Comparison of ENCODE assay signal across 1 cellular context in the genomic region with DNA sequence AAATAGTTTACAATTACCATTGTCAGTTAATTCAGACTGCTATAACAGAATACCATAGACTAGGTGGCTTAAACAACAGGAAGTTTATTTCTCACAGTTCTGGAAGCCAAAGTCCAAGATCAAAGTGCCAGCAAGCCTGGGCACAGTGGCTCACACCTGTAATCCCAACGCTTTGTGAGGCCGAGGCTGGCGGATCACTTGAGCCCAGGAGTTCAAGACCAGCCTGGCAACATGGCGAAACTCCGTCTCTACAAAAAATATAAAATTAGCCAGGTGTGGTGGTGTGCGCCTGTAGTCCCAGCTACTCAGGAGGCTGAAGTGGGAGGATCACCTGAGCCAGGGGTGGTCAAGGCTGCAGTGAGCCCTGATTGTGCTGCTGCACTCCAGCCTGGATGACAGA.
TF ChIP-seq lines count a peak whose summit lies in the region.

No MANE protein-coding gene starts in this region.

TF ChIP-seq in HepG2, 621 proteins besides CTCF, POLR2A, EP300 and RAD21 (continued from another document and continues in another):
- TF ChIP-seq RCOR2 (CRISPR knock-in tag; IDR thresholded peaks at IDR 0.05), result 0 out of 2 replicates have a peak, but pooled peaks have one; percentile 51
- TF ChIP-seq FOSL2 (CRISPR knock-in tag; IDR thresholded peaks at IDR 0.05), result 0 out of 2 replicates have a peak, but pooled peaks have one; percentile 7
- no peak for TF ChIP-seq ZNF496 (CRISPR knock-in tag; IDR thresholded peaks at IDR 0.05; ENCODE audit: insufficient replicate concordance)
- peak; percentile 45; the same call in 1 of the 2 replicates for TF ChIP-seq TBX2 (CRISPR knock-in tag; IDR thresholded peaks at IDR 0.05; ENCODE audit: borderline replicate concordance)
- no peak for TF ChIP-seq ZNF761 (CRISPR knock-in tag; conservative IDR thresholded peaks at IDR 0.05)
- TF ChIP-seq, protein P1, sequence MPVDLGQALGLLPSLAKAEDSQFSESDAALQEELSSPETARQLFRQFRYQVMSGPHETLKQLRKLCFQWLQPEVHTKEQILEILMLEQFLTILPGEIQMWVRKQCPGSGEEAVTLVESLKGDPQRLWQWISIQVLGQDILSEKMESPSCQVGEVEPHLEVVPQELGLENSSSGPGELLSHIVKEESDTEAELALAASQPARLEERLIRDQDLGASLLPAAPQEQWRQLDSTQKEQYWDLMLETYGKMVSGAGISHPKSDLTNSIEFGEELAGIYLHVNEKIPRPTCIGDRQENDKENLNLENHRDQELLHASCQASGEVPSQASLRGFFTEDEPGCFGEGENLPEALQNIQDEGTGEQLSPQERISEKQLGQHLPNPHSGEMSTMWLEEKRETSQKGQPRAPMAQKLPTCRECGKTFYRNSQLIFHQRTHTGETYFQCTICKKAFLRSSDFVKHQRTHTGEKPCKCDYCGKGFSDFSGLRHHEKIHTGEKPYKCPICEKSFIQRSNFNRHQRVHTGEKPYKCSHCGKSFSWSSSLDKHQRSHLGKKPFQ (CRISPR knock-in tag; IDR thresholded peaks at IDR 0.05; ENCODE audit: insufficient replicate concordance), result no peak
- no peak for TF ChIP-seq ZNF138 (CRISPR knock-in tag; IDR thresholded peaks at IDR 0.05; ENCODE audit: low read depth)
- peak; percentile 63; the same call in 1 of the 2 replicates for TF ChIP-seq ZBTB38 (CRISPR knock-in tag; IDR thresholded peaks at IDR 0.05)
- no peak for TF ChIP-seq ZNF720 (CRISPR knock-in tag; IDR thresholded peaks at IDR 0.05)
- TF ChIP-seq, protein P2, sequence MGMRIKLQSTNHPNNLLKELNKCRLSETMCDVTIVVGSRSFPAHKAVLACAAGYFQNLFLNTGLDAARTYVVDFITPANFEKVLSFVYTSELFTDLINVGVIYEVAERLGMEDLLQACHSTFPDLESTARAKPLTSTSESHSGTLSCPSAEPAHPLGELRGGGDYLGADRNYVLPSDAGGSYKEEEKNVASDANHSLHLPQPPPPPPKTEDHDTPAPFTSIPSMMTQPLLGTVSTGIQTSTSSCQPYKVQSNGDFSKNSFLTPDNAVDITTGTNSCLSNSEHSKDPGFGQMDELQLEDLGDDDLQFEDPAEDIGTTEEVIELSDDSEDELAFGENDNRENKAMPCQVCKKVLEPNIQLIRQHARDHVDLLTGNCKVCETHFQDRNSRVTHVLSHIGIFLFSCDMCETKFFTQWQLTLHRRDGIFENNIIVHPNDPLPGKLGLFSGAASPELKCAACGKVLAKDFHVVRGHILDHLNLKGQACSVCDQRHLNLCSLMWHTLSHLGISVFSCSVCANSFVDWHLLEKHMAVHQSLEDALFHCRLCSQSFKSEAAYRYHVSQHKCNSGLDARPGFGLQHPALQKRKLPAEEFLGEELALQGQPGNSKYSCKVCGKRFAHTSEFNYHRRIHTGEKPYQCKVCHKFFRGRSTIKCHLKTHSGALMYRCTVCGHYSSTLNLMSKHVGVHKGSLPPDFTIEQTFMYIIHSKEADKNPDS (CRISPR knock-in tag; IDR thresholded peaks at IDR 0.05), result no peak
- TF ChIP-seq AHR (CRISPR knock-in tag; IDR thresholded peaks at IDR 0.05), result no peak
- TF ChIP-seq HNF4G (IDR thresholded peaks at IDR 0.05; ENCODE audit: borderline replicate concordance, low read depth, low read length), result peak; percentile 34; the same call in 1 of the 2 replicates
- TF ChIP-seq HNF4G (CRISPR knock-in tag; IDR thresholded peaks at IDR 0.05; ENCODE audit: borderline replicate concordance, low read depth), result no peak
- TF ChIP-seq GATAD2A (CRISPR knock-in tag; IDR thresholded peaks at IDR 0.05), result peak; percentile 49
- TF ChIP-seq ZNF772 (CRISPR knock-in tag; IDR thresholded peaks at IDR 0.05), result no peak
- TF ChIP-seq FOXA3 (CRISPR knock-in tag; IDR thresholded peaks at IDR 0.05), result 0 out of 2 replicates have a peak, but pooled peaks have one; percentile 22
- no peak for TF ChIP-seq NFRKB (IDR thresholded peaks at IDR 0.05)
- no peak for TF ChIP-seq TOPORS (CRISPR knock-in tag; IDR thresholded peaks at IDR 0.05)
- no peak for TF ChIP-seq MBNL3 (CRISPR knock-in tag; conservative IDR thresholded peaks at IDR 0.05)
- TF ChIP-seq ZNF569 (CRISPR knock-in tag; IDR thresholded peaks at IDR 0.05; ENCODE audit: borderline replicate concordance), result no peak
- no peak for TF ChIP-seq ZNF564 (CRISPR knock-in tag; IDR thresholded peaks at IDR 0.05)
- TF ChIP-seq MXD4 (CRISPR knock-in tag; IDR thresholded peaks at IDR 0.05), result no peak
- TF ChIP-seq, protein P3, sequence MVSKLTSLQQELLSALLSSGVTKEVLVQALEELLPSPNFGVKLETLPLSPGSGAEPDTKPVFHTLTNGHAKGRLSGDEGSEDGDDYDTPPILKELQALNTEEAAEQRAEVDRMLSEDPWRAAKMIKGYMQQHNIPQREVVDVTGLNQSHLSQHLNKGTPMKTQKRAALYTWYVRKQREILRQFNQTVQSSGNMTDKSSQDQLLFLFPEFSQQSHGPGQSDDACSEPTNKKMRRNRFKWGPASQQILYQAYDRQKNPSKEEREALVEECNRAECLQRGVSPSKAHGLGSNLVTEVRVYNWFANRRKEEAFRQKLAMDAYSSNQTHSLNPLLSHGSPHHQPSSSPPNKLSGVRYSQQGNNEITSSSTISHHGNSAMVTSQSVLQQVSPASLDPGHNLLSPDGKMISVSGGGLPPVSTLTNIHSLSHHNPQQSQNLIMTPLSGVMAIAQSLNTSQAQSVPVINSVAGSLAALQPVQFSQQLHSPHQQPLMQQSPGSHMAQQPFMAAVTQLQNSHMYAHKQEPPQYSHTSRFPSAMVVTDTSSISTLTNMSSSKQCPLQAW (CRISPR knock-in tag; IDR thresholded peaks at IDR 0.05), result 0 out of 2 replicates have a peak, but pooled peaks have one; percentile 27
- TF ChIP-seq, protein P4, sequence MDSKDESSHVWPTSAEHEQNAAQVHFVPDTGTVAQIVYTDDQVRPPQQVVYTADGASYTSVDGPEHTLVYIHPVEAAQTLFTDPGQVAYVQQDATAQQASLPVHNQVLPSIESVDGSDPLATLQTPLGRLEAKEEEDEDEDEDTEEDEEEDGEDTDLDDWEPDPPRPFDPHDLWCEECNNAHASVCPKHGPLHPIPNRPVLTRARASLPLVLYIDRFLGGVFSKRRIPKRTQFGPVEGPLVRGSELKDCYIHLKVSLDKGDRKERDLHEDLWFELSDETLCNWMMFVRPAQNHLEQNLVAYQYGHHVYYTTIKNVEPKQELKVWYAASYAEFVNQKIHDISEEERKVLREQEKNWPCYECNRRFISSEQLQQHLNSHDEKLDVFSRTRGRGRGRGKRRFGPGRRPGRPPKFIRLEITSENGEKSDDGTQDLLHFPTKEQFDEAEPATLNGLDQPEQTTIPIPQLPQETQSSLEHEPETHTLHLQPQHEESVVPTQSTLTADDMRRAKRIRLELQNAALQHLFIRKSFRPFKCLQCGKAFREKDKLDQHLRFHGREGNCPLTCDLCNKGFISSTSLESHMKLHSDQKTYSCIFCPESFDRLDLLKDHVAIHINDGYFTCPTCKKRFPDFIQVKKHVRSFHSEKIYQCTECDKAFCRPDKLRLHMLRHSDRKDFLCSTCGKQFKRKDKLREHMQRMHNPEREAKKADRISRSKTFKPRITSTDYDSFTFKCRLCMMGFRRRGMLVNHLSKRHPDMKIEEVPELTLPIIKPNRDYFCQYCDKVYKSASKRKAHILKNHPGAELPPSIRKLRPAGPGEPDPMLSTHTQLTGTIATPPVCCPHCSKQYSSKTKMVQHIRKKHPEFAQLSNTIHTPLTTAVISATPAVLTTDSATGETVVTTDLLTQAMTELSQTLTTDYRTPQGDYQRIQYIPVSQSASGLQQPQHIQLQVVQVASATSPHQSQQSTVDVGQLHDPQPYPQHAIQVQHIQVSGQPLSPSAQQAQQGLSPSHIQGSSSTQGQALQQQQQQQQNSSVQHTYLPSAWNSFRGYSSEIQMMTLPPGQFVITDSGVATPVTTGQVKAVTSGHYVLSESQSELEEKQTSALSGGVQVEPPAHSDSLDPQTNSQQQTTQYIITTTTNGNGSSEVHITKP (CRISPR knock-in tag; IDR thresholded peaks at IDR 0.05; ENCODE audit: low read depth), result no peak
- TF ChIP-seq STAG1 (CRISPR knock-in tag; IDR thresholded peaks at IDR 0.05), result no peak
- TF ChIP-seq ZNF614 (CRISPR knock-in tag; IDR thresholded peaks at IDR 0.05; ENCODE audit: borderline replicate concordance), result no peak
- no peak for TF ChIP-seq ARID2 (CRISPR knock-in tag; IDR thresholded peaks at IDR 0.05; ENCODE audit: borderline replicate concordance)
- TF ChIP-seq POGZ (CRISPR knock-in tag; IDR thresholded peaks at IDR 0.05), result peak; percentile 53; the same call in 1 of the 2 replicates
- no peak for TF ChIP-seq NCOR1 (IDR thresholded peaks at IDR 0.05; ENCODE audit: borderline replicate concordance, low read length)
- no peak for TF ChIP-seq ZNF678 (CRISPR knock-in tag; IDR thresholded peaks at IDR 0.05)
- TF ChIP-seq TCF7 (IDR thresholded peaks at IDR 0.05; ENCODE audit: low read depth), result peak; percentile 52; the same call in 1 of the 2 replicates
- TF ChIP-seq ZFP1 (CRISPR knock-in tag; IDR thresholded peaks at IDR 0.05), result no peak
- TF ChIP-seq SIN3A (IDR thresholded peaks at IDR 0.05; ENCODE audit: borderline replicate concordance, low read depth, low read length), result no peak
- TF ChIP-seq, protein P5, sequence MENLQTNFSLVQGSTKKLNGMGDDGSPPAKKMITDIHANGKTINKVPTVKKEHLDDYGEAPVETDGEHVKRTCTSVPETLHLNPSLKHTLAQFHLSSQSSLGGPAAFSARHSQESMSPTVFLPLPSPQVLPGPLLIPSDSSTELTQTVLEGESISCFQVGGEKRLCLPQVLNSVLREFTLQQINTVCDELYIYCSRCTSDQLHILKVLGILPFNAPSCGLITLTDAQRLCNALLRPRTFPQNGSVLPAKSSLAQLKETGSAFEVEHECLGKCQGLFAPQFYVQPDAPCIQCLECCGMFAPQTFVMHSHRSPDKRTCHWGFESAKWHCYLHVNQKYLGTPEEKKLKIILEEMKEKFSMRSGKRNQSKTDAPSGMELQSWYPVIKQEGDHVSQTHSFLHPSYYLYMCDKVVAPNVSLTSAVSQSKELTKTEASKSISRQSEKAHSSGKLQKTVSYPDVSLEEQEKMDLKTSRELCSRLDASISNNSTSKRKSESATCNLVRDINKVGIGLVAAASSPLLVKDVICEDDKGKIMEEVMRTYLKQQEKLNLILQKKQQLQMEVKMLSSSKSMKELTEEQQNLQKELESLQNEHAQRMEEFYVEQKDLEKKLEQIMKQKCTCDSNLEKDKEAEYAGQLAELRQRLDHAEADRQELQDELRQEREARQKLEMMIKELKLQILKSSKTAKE (CRISPR knock-in tag; IDR thresholded peaks at IDR 0.05; ENCODE audit: borderline replicate concordance), result no peak
- TF ChIP-seq, protein P6, sequence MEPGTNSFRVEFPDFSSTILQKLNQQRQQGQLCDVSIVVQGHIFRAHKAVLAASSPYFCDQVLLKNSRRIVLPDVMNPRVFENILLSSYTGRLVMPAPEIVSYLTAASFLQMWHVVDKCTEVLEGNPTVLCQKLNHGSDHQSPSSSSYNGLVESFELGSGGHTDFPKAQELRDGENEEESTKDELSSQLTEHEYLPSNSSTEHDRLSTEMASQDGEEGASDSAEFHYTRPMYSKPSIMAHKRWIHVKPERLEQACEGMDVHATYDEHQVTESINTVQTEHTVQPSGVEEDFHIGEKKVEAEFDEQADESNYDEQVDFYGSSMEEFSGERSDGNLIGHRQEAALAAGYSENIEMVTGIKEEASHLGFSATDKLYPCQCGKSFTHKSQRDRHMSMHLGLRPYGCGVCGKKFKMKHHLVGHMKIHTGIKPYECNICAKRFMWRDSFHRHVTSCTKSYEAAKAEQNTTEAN (CRISPR knock-in tag; conservative IDR thresholded peaks at IDR 0.05), result no peak
- 0 out of 2 replicates have a peak, but pooled peaks have one; percentile 41 for TF ChIP-seq MIER3 (CRISPR knock-in tag; IDR thresholded peaks at IDR 0.05; ENCODE audit: borderline replicate concordance)
- TF ChIP-seq, protein P7, sequence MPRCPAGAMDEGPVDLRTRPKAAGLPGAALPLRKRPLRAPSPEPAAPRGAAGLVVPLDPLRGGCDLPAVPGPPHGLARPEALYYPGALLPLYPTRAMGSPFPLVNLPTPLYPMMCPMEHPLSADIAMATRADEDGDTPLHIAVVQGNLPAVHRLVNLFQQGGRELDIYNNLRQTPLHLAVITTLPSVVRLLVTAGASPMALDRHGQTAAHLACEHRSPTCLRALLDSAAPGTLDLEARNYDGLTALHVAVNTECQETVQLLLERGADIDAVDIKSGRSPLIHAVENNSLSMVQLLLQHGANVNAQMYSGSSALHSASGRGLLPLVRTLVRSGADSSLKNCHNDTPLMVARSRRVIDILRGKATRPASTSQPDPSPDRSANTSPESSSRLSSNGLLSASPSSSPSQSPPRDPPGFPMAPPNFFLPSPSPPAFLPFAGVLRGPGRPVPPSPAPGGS (CRISPR knock-in tag; IDR thresholded peaks at IDR 0.05), result no peak
- no peak for TF ChIP-seq ZNF282 (IDR thresholded peaks at IDR 0.05; ENCODE audit: partially characterized antibody)
- TF ChIP-seq, protein P8, sequence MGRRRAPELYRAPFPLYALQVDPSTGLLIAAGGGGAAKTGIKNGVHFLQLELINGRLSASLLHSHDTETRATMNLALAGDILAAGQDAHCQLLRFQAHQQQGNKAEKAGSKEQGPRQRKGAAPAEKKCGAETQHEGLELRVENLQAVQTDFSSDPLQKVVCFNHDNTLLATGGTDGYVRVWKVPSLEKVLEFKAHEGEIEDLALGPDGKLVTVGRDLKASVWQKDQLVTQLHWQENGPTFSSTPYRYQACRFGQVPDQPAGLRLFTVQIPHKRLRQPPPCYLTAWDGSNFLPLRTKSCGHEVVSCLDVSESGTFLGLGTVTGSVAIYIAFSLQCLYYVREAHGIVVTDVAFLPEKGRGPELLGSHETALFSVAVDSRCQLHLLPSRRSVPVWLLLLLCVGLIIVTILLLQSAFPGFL (CRISPR knock-in tag; IDR thresholded peaks at IDR 0.05), result no peak
- TF ChIP-seq BRCA1 (CRISPR knock-in tag; IDR thresholded peaks at IDR 0.05), result no peak
- TF ChIP-seq, protein P9, sequence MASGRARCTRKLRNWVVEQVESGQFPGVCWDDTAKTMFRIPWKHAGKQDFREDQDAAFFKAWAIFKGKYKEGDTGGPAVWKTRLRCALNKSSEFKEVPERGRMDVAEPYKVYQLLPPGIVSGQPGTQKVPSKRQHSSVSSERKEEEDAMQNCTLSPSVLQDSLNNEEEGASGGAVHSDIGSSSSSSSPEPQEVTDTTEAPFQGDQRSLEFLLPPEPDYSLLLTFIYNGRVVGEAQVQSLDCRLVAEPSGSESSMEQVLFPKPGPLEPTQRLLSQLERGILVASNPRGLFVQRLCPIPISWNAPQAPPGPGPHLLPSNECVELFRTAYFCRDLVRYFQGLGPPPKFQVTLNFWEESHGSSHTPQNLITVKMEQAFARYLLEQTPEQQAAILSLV (CRISPR knock-in tag; IDR thresholded peaks at IDR 0.05; ENCODE audit: borderline replicate concordance), result no peak
- no peak for TF ChIP-seq ZNF441 (CRISPR knock-in tag; IDR thresholded peaks at IDR 0.05; ENCODE audit: borderline replicate concordance)
- no peak for TF ChIP-seq MTA1 (CRISPR knock-in tag; IDR thresholded peaks at IDR 0.05; ENCODE audit: borderline replicate concordance)
